ENCODE assay signal across 13 cellular contexts in genomic region chr1:89681045-89681729, GRCh38. TPM values are rescaled to one million over a fixed set of nuclear protein-coding genes. Genes with fewer than 3 reads are reported as not detected.
DNase-seq lines count a peak whose midpoint lies in the region; ATAC-seq, FAIRE-seq and TF ChIP-seq lines count a peak whose summit lies in the region.
"Had no signal": no experiment of that assay in that cellular context is flagged by ENCODE, and none has a peak within 500 bp of the region (broad histone marks: within the 10 kb centered on the region; RNA-seq: fewer than 3 reads in every experiment).

No MANE protein-coding gene starts in this region.

- intact Hi-C loops in ascending aorta (cut with DNase I) = no loop called here

- no peaks in the 10 kb centered on the region for H3K36me3 ChIP-seq in ascending aorta

- DNase-seq in GM18507 (ENCODE audit: extremely low spot score, insufficient read length, low read depth) (no peak), activated T-cell treated with anti-CD3 and anti-CD28 coated beads for 4 hours (no peak), ascending aorta (ENCODE audit: low spot score in 2 of 2) (no peak)
- DNase-seq in central memory CD8-positive, alpha-beta T cell (ENCODE audit: low spot score in 2 of 2) = no peak
- DNase-seq: glutamatergic neuron, NCI-H2081 treated with DMSO at 0.1 percent for 48 hours, OCI-M1 had no signal

- no peaks in the 10 kb centered on the region for H3K9me3 ChIP-seq in ascending aorta

- peak; percentile 70 for ATAC-seq in GM21381 (IDR thresholded peaks at IDR 0.05; ENCODE audit: unreplicated experiment)
- peak; percentile 68 for ATAC-seq in HG03571 (IDR thresholded peaks at IDR 0.05; ENCODE audit: unreplicated experiment)
- ATAC-seq in central memory CD8-positive, alpha-beta T cell (replicated peaks; ENCODE audit: extremely low read depth, poor library complexity, severe bottlenecking) = no peak
- ATAC-seq in HG02870 (IDR thresholded peaks at IDR 0.05; ENCODE audit: unreplicated experiment) = no peak
- ATAC-seq: GM23338 had no signal

- H3K4me1 ChIP-seq in ascending aorta = no peaks in the 10 kb centered on the region

- H3K27ac Mint-ChIP-seq in central memory CD8-positive, alpha-beta T cell (ENCODE audit: low read depth) = peak overlapping the region; percentile 25
- H3K27ac Mint-ChIP-seq: GM23338; nephron; T-helper 1 cell treated with Interleukin-12 subunit alpha and Interleukin-12 subunit beta and Interleukin-4 antibody, amounts not matched to agents 30 μg/mL and 1 μg/mL, for 36 hours had no signal

- no peak overlapping the region for H3K4me3 Mint-ChIP-seq in central memory CD8-positive, alpha-beta T cell
- H3K4me3 Mint-ChIP-seq: GM23338; nephron; T-helper 1 cell treated with Interleukin-12 subunit alpha and Interleukin-12 subunit beta and Interleukin-4 antibody, amounts not matched to agents 30 μg/mL and 1 μg/mL, for 36 hours had no signal

- H3K27me3 ChIP-seq in ascending aorta = no peaks in the 10 kb centered on the region

- no peak overlapping the region for H3K27ac ChIP-seq in ascending aorta

- no peaks in the 10 kb centered on the region for H3K27me3 Mint-ChIP-seq in central memory CD8-positive, alpha-beta T cell

- no peak overlapping the region for H3K4me3 ChIP-seq in ascending aorta
- H3K4me3 ChIP-seq: GM23338 had no signal

- H3K9me3 Mint-ChIP-seq in central memory CD8-positive, alpha-beta T cell = no peaks in the 10 kb centered on the region
- H3K9me3 Mint-ChIP-seq: GM23338 had no signal

- H3K36me3 Mint-ChIP-seq in central memory CD8-positive, alpha-beta T cell (ENCODE audit: insufficient read depth) = peaks cover 8% of the 10 kb centered on the region

- peaks cover 52% of the 10 kb centered on the region for H3K4me1 Mint-ChIP-seq in central memory CD8-positive, alpha-beta T cell
- H3K4me1 Mint-ChIP-seq: nephron had no signal

- TF ChIP-seq CTCF in ascending aorta (IDR thresholded peaks at IDR 0.05) = no peak

- peak; percentile 84 for FAIRE-seq in GM18507 (lab: Jason Lieb, UNC)

RNA-seq across cellular contexts. Expression of gene LRRC8C, which starts 48.3 kb away (rescaled TPM):
- 7.5 TPM for total RNA-seq in ascending aorta

Comparison
In these comparisons a context has a peak if more than half of its experiments do, and no peak if none do; other contexts are left out.
1. ATAC-seq: peak in GM21381 (single experiment) and HG03571 (single experiment); none in central memory CD8-positive, alpha-beta T cell (single experiment) and HG02870 (single experiment).